ENCODE assay signal across 25 cellular contexts in the genomic region with DNA sequence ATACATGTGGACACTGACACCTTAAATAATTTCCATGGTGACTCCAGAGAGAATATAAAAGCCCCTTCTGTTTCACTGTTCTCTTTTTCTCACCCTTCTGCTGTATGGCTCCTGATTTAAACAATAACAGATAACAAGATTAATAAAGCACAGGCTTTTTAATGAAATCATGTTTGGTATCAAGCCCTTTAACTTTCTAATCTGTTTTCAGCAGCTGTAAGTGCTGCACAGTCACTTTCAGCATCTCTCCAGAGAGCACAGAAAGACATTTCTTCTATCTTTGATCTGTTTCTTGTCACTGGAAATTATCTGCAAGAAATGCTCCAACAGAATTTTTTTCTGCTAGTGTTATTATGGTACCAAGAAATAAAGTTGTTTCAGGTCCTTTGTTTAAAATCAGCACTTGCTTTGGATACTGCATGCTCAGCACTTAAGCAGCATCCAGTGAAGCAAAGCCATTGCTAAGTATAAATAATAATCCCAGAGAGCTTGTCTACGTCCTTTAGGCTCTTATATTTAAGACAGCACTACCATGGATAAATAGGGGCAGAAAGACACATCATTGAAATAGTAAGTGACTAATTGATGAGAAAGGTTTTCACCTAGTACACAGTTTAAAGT.
"Had no signal": no experiment of that assay in that cellular context is flagged by ENCODE, and none has a peak within 500 bp of the region (broad histone marks: within the 10 kb centered on the region; RNA-seq: fewer than 3 reads in every experiment).

No MANE protein-coding gene starts in this region.

- FAIRE-seq: frontal cortex had no signal

- H3K36me3 ChIP-seq: ascending aorta, breast epithelium had no signal

- H3K4me3 ChIP-seq: ascending aorta, breast epithelium, coronary artery, dorsolateral prefrontal cortex had no signal

- H3K9me3 ChIP-seq: ascending aorta, breast epithelium had no signal

- H3K27ac ChIP-seq: ascending aorta, breast epithelium, coronary artery, dorsolateral prefrontal cortex had no signal

- H3K27me3 ChIP-seq: ascending aorta, breast epithelium, dorsolateral prefrontal cortex had no signal

- DNase-seq: activated CD4-positive, alpha-beta memory T cell treated with anti-CD3 and anti-CD28 coated beads for 36 hours; activated CD4-positive, alpha-beta T cell treated with anti-CD3 and anti-CD28 coated beads for 36 hours; activated CD4-positive, alpha-beta T cell treated with anti-CD3 and anti-CD28 coated beads, Interleukin-2, amount 10 ng/mL, durations not matched to agents 24 days and 14 days; activated CD4-positive, CD25-positive, alpha-beta regulatory T cell; activated CD4-positive, CD25-positive, alpha-beta regulatory T cell treated with anti-CD3 and anti-CD28 coated beads, Interleukin-2, amount 50 U/mL, for 72 hours; activated CD8-positive, alpha-beta memory T cell treated with anti-CD3 and anti-CD28 coated beads, Interleukin-2, amount 10 ng/mL, durations not matched to agents 7 days and 5 days; activated CD8-positive, alpha-beta memory T cell treated with anti-CD3 and anti-CD28 coated beads, Interleukin-2, amount 50 U/mL, for 4 hours; activated CD8-positive, alpha-beta T cell treated with anti-CD3 and anti-CD28 coated beads, Interleukin-2, amount 10 ng/mL, durations not matched to agents 7 days and 5 days; activated gamma-delta T cell; activated naive CD4-positive, alpha-beta T cell; activated naive CD4-positive, alpha-beta T cell treated with anti-CD3 and anti-CD28 coated beads, Interleukin-2, amount 10 ng/mL, durations not matched to agents 7 days and 5 days; activated naive CD8-positive, alpha-beta T cell treated with anti-CD3 and anti-CD28 coated beads, Interleukin-2, amount 10 ng/mL, durations not matched to agents 7 days and 5 days; activated T-cell treated with anti-CD3 and anti-CD28 coated beads, Interleukin-2, amount 50 U/mL, for 1 hour; activated T-cell treated with anti-CD3 and anti-CD28 coated beads, Interleukin-2, amount 50 U/mL, for 72 hours; dorsolateral prefrontal cortex; effector memory CD4-positive, alpha-beta T cell; endodermal cell; head of caudate nucleus; T-helper 2 cell had no signal

- H3K4me1 ChIP-seq: ascending aorta, breast epithelium had no signal

- ATAC-seq: activated CD4-positive, alpha-beta T cell treated with anti-CD3 and anti-CD28 coated beads for 36 hours; activated CD8-positive, alpha-beta memory T cell treated with anti-CD3 and anti-CD28 coated beads, Interleukin-2, amount 10 ng/mL, durations not matched to agents 7 days and 5 days; activated CD8-positive, alpha-beta T cell treated with anti-CD3 and anti-CD28 coated beads, Interleukin-2, amount 10 ng/mL, durations not matched to agents 7 days and 5 days; activated naive CD4-positive, alpha-beta T cell treated with anti-CD3 and anti-CD28 coated beads, Interleukin-2, amount 50 U/mL, for 72 hours; activated T-cell treated with anti-CD3 and anti-CD28 coated beads, Interleukin-2, amount 50 U/mL, for 72 hours; esophagus mucosa had no signal
